Comparison of ENCODE assay signal across 1 cellular context in the genomic region with DNA sequence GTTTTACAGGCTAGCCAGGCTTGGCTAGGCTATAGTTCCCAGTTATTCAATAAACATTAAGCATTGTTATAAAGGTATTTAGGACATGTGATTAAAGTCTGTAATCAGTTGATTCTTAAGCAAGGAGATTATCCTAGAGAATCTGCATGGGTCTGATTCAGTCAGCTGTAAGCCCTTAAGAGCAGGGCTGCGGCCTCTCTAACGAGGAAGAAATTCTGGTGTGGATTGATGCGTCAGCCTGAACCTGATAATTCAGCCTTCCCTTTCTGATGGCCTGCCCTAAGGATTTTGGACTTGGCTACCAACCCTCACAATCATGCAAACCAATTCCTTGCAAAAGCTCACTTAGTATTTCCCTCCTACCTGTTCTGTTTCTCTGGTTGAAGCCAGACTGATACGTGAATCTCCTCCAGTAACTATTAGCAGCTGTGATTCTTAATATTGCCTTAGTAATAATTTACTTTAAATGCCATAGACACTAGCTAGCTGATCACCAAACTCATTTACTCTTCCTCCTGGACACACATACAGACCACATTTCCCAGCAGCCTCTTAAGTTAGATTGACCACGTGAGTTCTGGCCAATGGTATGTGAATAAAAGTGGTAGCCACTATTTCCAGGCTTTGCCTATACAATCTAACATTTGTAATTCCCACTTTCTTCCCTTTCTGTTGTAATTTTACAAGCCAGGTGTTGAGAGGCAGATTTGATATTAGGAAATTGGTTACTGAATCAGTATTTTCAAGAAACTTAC.
TF ChIP-seq lines count a peak whose summit lies in the region.

No MANE protein-coding gene starts in this region.

TF ChIP-seq in GM23338, 12 proteins besides CTCF, POLR2A, EP300 and RAD21:
- TF ChIP-seq, protein P1, sequence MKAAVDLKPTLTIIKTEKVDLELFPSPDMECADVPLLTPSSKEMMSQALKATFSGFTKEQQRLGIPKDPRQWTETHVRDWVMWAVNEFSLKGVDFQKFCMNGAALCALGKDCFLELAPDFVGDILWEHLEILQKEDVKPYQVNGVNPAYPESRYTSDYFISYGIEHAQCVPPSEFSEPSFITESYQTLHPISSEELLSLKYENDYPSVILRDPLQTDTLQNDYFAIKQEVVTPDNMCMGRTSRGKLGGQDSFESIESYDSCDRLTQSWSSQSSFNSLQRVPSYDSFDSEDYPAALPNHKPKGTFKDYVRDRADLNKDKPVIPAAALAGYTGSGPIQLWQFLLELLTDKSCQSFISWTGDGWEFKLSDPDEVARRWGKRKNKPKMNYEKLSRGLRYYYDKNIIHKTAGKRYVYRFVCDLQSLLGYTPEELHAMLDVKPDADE (IDR thresholded peaks at IDR 0.05) = no peak
- TF ChIP-seq EZH2 (IDR thresholded peaks at IDR 0.05; ENCODE audit: low read depth, unreplicated experiment) = no peak
- TF ChIP-seq ZNF114 (CRISPR knock-in tag; IDR thresholded peaks at IDR 0.05) = no peak
- TF ChIP-seq, protein P2, sequence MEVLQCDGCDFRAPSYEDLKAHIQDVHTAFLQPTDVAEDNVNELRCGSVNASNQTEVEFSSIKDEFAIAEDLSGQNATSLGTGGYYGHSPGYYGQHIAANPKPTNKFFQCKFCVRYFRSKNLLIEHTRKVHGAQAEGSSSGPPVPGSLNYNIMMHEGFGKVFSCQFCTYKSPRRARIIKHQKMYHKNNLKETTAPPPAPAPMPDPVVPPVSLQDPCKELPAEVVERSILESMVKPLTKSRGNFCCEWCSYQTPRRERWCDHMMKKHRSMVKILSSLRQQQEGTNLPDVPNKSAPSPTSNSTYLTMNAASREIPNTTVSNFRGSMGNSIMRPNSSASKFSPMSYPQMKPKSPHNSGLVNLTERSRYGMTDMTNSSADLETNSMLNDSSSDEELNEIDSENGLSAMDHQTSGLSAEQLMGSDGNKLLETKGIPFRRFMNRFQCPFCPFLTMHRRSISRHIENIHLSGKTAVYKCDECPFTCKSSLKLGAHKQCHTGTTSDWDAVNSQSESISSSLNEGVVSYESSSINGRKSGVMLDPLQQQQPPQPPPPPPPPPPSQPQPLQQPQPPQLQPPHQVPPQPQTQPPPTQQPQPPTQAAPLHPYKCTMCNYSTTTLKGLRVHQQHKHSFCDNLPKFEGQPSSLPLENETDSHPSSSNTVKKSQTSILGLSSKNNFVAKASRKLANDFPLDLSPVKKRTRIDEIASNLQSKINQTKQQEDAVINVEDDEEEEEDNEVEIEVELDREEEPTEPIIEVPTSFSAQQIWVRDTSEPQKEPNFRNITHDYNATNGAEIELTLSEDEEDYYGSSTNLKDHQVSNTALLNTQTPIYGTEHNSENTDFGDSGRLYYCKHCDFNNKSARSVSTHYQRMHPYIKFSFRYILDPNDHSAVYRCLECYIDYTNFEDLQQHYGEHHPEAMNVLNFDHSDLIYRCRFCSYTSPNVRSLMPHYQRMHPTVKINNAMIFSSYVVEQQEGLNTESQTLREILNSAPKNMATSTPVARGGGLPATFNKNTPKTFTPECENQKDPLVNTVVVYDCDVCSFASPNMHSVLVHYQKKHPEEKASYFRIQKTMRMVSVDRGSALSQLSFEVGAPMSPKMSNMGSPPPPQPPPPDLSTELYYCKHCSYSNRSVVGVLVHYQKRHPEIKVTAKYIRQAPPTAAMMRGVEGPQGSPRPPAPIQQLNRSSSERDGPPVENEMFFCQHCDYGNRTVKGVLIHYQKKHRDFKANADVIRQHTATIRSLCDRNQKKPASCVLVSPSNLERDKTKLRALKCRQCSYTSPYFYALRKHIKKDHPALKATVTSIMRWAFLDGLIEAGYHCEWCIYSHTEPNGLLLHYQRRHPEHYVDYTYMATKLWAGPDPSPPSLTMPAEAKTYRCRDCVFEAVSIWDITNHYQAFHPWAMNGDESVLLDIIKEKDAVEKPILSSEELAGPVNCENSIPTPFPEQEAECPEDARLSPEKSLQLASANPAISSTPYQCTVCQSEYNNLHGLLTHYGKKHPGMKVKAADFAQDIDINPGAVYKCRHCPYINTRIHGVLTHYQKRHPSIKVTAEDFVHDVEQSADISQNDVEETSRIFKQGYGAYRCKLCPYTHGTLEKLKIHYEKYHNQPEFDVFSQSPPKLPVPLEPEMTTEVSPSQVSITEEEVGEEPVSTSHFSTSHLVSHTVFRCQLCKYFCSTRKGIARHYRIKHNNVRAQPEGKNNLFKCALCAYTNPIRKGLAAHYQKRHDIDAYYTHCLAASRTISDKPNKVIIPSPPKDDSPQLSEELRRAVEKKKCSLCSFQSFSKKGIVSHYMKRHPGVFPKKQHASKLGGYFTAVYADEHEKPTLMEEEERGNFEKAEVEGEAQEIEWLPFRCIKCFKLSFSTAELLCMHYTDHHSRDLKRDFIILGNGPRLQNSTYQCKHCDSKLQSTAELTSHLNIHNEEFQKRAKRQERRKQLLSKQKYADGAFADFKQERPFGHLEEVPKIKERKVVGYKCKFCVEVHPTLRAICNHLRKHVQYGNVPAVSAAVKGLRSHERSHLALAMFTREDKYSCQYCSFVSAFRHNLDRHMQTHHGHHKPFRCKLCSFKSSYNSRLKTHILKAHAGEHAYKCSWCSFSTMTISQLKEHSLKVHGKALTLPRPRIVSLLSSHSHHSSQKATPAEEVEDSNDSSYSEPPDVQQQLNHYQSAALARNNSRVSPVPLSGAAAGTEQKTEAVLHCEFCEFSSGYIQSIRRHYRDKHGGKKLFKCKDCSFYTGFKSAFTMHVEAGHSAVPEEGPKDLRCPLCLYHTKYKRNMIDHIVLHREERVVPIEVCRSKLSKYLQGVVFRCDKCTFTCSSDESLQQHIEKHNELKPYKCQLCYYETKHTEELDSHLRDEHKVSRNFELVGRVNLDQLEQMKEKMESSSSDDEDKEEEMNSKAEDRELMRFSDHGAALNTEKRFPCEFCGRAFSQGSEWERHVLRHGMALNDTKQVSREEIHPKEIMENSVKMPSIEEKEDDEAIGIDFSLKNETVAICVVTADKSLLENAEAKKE (CRISPR knock-in tag; IDR thresholded peaks at IDR 0.05) = no peak
- TF ChIP-seq CREB1 (CRISPR knock-in tag; IDR thresholded peaks at IDR 0.05; ENCODE audit: low read depth) = no peak
- no peak for TF ChIP-seq ZNF331 (CRISPR knock-in tag; IDR thresholded peaks at IDR 0.05; ENCODE audit: low read depth)
- TF ChIP-seq, protein P3, sequence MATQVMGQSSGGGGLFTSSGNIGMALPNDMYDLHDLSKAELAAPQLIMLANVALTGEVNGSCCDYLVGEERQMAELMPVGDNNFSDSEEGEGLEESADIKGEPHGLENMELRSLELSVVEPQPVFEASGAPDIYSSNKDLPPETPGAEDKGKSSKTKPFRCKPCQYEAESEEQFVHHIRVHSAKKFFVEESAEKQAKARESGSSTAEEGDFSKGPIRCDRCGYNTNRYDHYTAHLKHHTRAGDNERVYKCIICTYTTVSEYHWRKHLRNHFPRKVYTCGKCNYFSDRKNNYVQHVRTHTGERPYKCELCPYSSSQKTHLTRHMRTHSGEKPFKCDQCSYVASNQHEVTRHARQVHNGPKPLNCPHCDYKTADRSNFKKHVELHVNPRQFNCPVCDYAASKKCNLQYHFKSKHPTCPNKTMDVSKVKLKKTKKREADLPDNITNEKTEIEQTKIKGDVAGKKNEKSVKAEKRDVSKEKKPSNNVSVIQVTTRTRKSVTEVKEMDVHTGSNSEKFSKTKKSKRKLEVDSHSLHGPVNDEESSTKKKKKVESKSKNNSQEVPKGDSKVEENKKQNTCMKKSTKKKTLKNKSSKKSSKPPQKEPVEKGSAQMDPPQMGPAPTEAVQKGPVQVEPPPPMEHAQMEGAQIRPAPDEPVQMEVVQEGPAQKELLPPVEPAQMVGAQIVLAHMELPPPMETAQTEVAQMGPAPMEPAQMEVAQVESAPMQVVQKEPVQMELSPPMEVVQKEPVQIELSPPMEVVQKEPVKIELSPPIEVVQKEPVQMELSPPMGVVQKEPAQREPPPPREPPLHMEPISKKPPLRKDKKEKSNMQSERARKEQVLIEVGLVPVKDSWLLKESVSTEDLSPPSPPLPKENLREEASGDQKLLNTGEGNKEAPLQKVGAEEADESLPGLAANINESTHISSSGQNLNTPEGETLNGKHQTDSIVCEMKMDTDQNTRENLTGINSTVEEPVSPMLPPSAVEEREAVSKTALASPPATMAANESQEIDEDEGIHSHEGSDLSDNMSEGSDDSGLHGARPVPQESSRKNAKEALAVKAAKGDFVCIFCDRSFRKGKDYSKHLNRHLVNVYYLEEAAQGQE (IDR thresholded peaks at IDR 0.05; ENCODE audit: unreplicated experiment) = no peak
- no peak for TF ChIP-seq STAT1 (IDR thresholded peaks at IDR 0.05; ENCODE audit: unreplicated experiment)
- TF ChIP-seq NANOG (IDR thresholded peaks at IDR 0.05; ENCODE audit: borderline replicate concordance) = no peak
- no peak for TF ChIP-seq JUNB (IDR thresholded peaks at IDR 0.05; ENCODE audit: unreplicated experiment)
